Comparison of ENCODE assay signal across 1 cellular context in the genomic region with DNA sequence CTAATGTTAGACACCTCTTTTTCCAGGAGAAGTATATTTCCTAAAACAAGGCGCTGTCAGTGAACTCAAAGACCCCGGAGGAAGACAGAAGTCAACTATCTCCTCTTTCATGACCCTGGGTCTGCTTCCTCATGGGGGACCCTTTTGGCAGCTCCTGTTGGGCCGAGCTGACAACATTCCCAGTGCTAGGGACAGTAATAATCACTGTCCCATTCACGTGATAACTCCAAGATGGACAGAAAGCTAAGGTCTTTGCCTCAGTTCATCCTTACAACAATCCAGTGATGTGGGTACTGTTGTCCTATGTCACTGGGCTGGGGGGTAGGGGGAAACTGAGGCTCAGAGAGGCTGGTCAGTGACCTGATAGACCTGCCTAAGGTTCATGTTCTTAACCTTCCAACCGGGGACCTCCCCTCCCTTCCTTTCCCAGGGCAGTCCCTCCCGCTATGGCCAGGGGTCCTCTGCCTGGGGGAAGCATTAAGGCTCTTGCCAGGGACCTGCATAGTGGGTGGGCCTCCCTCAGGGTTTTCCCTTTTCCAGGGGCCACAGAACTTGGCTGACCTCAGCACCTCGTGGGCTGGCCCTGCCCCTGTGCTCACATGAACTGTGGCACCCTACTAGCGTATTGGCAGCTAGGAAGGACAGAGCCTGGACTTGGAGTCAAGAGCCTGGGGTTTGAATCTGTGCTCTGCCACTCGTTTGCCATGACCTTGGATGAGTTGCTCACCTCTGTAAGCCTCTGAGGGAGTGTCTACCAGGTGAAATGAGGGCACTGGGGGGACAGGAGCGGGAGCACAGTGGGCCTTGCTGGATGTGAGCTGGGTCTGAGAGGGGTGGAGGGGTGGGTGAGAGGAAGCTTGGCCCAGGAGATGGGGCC.
TF ChIP-seq lines count a peak whose summit lies in the region.

No MANE protein-coding gene starts in this region.

TF ChIP-seq in IMR-90, 13 proteins besides CTCF, POLR2A, EP300 and RAD21:
- TF ChIP-seq, protein P1, sequence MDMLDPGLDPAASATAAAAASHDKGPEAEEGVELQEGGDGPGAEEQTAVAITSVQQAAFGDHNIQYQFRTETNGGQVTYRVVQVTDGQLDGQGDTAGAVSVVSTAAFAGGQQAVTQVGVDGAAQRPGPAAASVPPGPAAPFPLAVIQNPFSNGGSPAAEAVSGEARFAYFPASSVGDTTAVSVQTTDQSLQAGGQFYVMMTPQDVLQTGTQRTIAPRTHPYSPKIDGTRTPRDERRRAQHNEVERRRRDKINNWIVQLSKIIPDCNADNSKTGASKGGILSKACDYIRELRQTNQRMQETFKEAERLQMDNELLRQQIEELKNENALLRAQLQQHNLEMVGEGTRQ (IDR thresholded peaks at IDR 0.05; ENCODE audit: low read depth, low read length): no peak
- TF ChIP-seq, protein P2, sequence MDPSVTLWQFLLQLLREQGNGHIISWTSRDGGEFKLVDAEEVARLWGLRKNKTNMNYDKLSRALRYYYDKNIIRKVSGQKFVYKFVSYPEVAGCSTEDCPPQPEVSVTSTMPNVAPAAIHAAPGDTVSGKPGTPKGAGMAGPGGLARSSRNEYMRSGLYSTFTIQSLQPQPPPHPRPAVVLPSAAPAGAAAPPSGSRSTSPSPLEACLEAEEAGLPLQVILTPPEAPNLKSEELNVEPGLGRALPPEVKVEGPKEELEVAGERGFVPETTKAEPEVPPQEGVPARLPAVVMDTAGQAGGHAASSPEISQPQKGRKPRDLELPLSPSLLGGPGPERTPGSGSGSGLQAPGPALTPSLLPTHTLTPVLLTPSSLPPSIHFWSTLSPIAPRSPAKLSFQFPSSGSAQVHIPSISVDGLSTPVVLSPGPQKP (IDR thresholded peaks at IDR 0.05; ENCODE audit: borderline replicate concordance, low read depth, low read length): no peak
- TF ChIP-seq FOS (IDR thresholded peaks at IDR 0.05; ENCODE audit: low read depth, low read length) (no peak), BHLHE40 (IDR thresholded peaks at IDR 0.05; ENCODE audit: low read depth, low read length) (no peak), CHD1 (IDR thresholded peaks at IDR 0.05; ENCODE audit: low read depth, low read length) (no peak), MXI1 (IDR thresholded peaks at IDR 0.05; ENCODE audit: borderline replicate concordance, low read depth, low read length) (no peak), MAFK (IDR thresholded peaks at IDR 0.05; ENCODE audit: low read depth, low read length) (no peak), SMC3 (IDR thresholded peaks at IDR 0.05; ENCODE audit: low read depth, low read length) (no peak), MAZ (IDR thresholded peaks at IDR 0.05; ENCODE audit: borderline replicate concordance, low read depth, low read length) (no peak), CEBPB (IDR thresholded peaks at IDR 0.05; ENCODE audit: low read depth, low read length) (no peak), RFX5 (IDR thresholded peaks at IDR 0.05; ENCODE audit: low read depth, low read length) (no peak), NFE2L2 (IDR thresholded peaks at IDR 0.05; ENCODE audit: low read depth, low read length) (no peak)
